Comparison of ENCODE assay signal across 7 cellular contexts in the genomic region with DNA sequence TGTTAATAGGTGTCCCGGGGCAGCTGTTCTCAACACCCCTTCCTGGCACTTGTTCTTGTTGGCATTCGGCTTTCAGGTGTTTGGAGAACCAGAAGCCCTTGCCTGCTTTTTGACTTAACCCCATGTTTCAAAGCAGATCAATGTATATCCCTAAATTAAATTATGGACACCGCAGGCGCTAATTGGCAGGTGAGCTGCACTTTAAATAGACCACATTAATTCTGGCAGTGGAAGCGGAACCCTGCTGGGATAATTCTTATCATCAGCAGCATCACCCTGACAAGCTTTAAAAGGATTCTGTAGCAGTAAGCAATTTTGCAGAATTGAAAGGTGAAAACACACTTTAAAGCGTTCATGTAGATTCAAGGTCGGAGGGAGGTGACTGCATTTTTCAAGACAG. TPM values are rescaled to one million over a fixed set of nuclear protein-coding genes. Genes with fewer than 3 reads are reported as not detected.
DNase-seq lines count a peak whose midpoint lies in the region; TF ChIP-seq lines count a peak whose summit lies in the region.
"Not testable (repeated sequence)": the region's sequence is repeated elsewhere in the genome, so short reads cannot be mapped to it uniquely, and the experiment has no call there.

No MANE protein-coding gene starts in this region.

- peak; percentile 39 to 85 for DNase-seq in NCI-H2081 (lab: John Stamatoyannopoulos, UW)
- DNase-seq in NCI-H345 (lab: John Stamatoyannopoulos, UW), result peak; percentile 64
- peak; percentile 42 for DNase-seq in NCI-H82 treated with DMSO at 0.1 percent for 48 hours (lab: John Stamatoyannopoulos, UW; ENCODE audit: unreplicated experiment)
- DNase-seq in cerebellar cortex (ENCODE audit: low spot score), result peak; percentile 37
- peak; percentile 44 for DNase-seq in kidney tubule cell (ENCODE audit: low spot score)
- peak; percentile 57 for DNase-seq in renal cortical epithelial cell (ENCODE audit: low read depth)

- not testable (repeated sequence) for H3K9me3 ChIP-seq in HEK293 (ENCODE audit: control insufficient read depth, insufficient read depth, low read depth, low read length)

- not testable (repeated sequence) for H3K27ac ChIP-seq in HEK293 (ENCODE audit: extremely low read depth, low read depth, low read length)

- POLR2A ChIA-PET in HEK293 (lab: Yijun Ruan, JAX), result not testable (repeated sequence)

- not testable (repeated sequence) for H3K4me1 ChIP-seq in HEK293 (ENCODE audit: control insufficient read depth, insufficient read depth, low read length)

- CTCF ChIA-PET in HEK293 (lab: Yijun Ruan, JAX), result not testable (repeated sequence)

- TF ChIP-seq CTCF in HEK293 (tag by site-specific recombination; IDR thresholded peaks at IDR 0.05), result not testable (repeated sequence)

- not testable (repeated sequence) for H3K36me3 ChIP-seq in HEK293 (ENCODE audit: control insufficient read depth in 2 of 2, insufficient read depth in 1 of 2, low read length in 2 of 2)

- not testable (repeated sequence) for H3K4me3 ChIP-seq in HEK293 (ENCODE audit: low read depth, low read length)

TF ChIP-seq in HEK293, 187 proteins besides CTCF, POLR2A, EP300 and RAD21:
- TF ChIP-seq OSR2 (tag by site-specific recombination; IDR thresholded peaks at IDR 0.05), result peak; percentile 53; the same call in 1 of the 2 replicates
- TF ChIP-seq SP7 (tag by site-specific recombination; IDR thresholded peaks at IDR 0.05), result peak; percentile 96
- 0 out of 2 replicates have a peak, but pooled peaks have one; percentile 27 for TF ChIP-seq ZEB2 (tag by site-specific recombination; IDR thresholded peaks at IDR 0.05)

RNA-seq across cellular contexts. Expression of a gene that starts 55.2 kb away (rescaled TPM):
- total RNA-seq in renal cortical epithelial cell, result 0.10 and 4.0 TPM in 2 replicates
